ENCODE assay signal across 23 cellular contexts in genomic region chr17:57930239-57930638, GRCh38. TPM values are rescaled to one million over a fixed set of nuclear protein-coding genes. Genes with fewer than 3 reads are reported as not detected.
DNase-seq lines count a peak whose midpoint lies in the region; ATAC-seq and TF ChIP-seq lines count a peak whose summit lies in the region.
"Had no signal": no experiment of that assay in that cellular context is flagged by ENCODE, and none has a peak within 500 bp of the region (broad histone marks: within the 10 kb centered on the region; RNA-seq: fewer than 3 reads in every experiment).

No MANE protein-coding gene starts in this region.

- POLR2A ChIA-PET in HEK293 (lab: Yijun Ruan, JAX) = interaction anchor here (1.2 kb wide), 2 partner anchors 22 to 80 kb away, joined by 3 to 4 read pairs; partner anchors contain the start of gene MRPS23

- in situ Hi-C loops in gastrocnemius medialis (cut with MboI; ENCODE audit: low sequenced_read_pairs in 4 of 4) = no loop called here

- H3K27ac Mint-ChIP-seq in dendritic cell treated with granulocyte-macrophage colony-stimulating factor and Interleukin-4, amounts not matched to agents 40 ng/mL and 50 ng/mL, for 4 days = peak overlapping the region; percentile 72
- peak overlapping the region; percentile 39 for H3K27ac Mint-ChIP-seq in mesothelial cell of epicardium
- H3K27ac Mint-ChIP-seq: activated naive CD4-positive, alpha-beta T cell treated with anti-CD3 and anti-CD28 coated beads, Interleukin-2, amount 10 ng/mL, durations not matched to agents 7 days and 5 days; activated T-cell treated with anti-CD3 and anti-CD28 coated beads, Interleukin-2, amount 50 U/mL, for 72 hours; CD8-positive, alpha-beta memory T cell; immature natural killer cell had no signal

- ATAC-seq in gastrocnemius medialis (no peak), HG02870 (IDR thresholded peaks at IDR 0.05; ENCODE audit: unreplicated experiment) (no peak), HG02938 (IDR thresholded peaks at IDR 0.05; ENCODE audit: unreplicated experiment) (no peak)
- ATAC-seq: activated T-cell treated with anti-CD3 and anti-CD28 coated beads, Interleukin-2, amount 50 U/mL, for 72 hours; GM12878 had no signal

- H3K4me3 Mint-ChIP-seq in dendritic cell treated with granulocyte-macrophage colony-stimulating factor and Interleukin-4, amounts not matched to agents 40 ng/mL and 50 ng/mL, for 4 days = no peak overlapping the region
- H3K4me3 Mint-ChIP-seq in mesothelial cell of epicardium = no peak overlapping the region
- H3K4me3 Mint-ChIP-seq: activated naive CD4-positive, alpha-beta T cell treated with anti-CD3 and anti-CD28 coated beads, Interleukin-2, amount 10 ng/mL, durations not matched to agents 7 days and 5 days; activated T-cell treated with anti-CD3 and anti-CD28 coated beads, Interleukin-2, amount 50 U/mL, for 72 hours; CD8-positive, alpha-beta memory T cell; immature natural killer cell had no signal

- H3K4me3 ChIP-seq in HEK293 (ENCODE audit: low read depth, low read length) (no peak overlapping the region), gastrocnemius medialis (no peak overlapping the region)
- H3K4me3 ChIP-seq: GM12878, ovary, upper lobe of right lung had no signal

- no peaks in the 10 kb centered on the region for H3K27me3 ChIP-seq in gastrocnemius medialis
- H3K27me3 ChIP-seq: ovary, upper lobe of right lung had no signal

- DNase-seq in mesothelial cell of epicardium (ENCODE audit: low spot score in 2 of 2, unreplicated experiment in 2 of 2) (no peak), gastrocnemius medialis (no peak), hypothalamus (lab: John Stamatoyannopoulos, UW) (no peak)
- DNase-seq in stimulated activated CD4-positive, alpha-beta T cell treated with anti-CD3 and anti-CD28 coated beads, Interleukin-2, amount 100 ng/mL, for 48 hours = no peak
- DNase-seq: activated naive CD4-positive, alpha-beta T cell treated with anti-CD3 and anti-CD28 coated beads, Interleukin-2, amount 10 ng/mL, durations not matched to agents 7 days and 5 days; activated T-cell treated with anti-CD3 and anti-CD28 coated beads, Interleukin-2, amount 50 U/mL, for 72 hours; aorta; CD8-positive, alpha-beta memory T cell; cerebellar nuclear complex; DMS79; GOT3; immature natural killer cell; NCI-H1694 treated with DMSO at 0.1 percent for 48 hours; NCI-H446 treated with DMSO at 0.1 percent for 48 hours; NK-92 treated with Interleukin-12 subunit alpha and Interleukin-12 subunit beta, amount 100 ng/mL, for 24 hours; ovary; stimulated activated naive CD4-positive, alpha-beta T cell; upper lobe of right lung had no signal

- H3K36me3 Mint-ChIP-seq in dendritic cell treated with granulocyte-macrophage colony-stimulating factor and Interleukin-4, amounts not matched to agents 40 ng/mL and 50 ng/mL, for 4 days (ENCODE audit: low read depth) = peaks cover 23% of the 10 kb centered on the region
- no peaks in the 10 kb centered on the region for H3K36me3 Mint-ChIP-seq in mesothelial cell of epicardium
- H3K36me3 Mint-ChIP-seq: activated naive CD4-positive, alpha-beta T cell treated with anti-CD3 and anti-CD28 coated beads, Interleukin-2, amount 10 ng/mL, durations not matched to agents 7 days and 5 days; CD8-positive, alpha-beta memory T cell; immature natural killer cell had no signal

- CTCF ChIA-PET in HEK293 (lab: Yijun Ruan, JAX) = interaction anchor here (0.6 to 0.9 kb wide), 3 partner anchors 17 to 22 kb away, joined by 3 to 4 read pairs (median 3); no protein-coding TSS in a partner anchor

- H3K27me3 Mint-ChIP-seq in dendritic cell treated with granulocyte-macrophage colony-stimulating factor and Interleukin-4, amounts not matched to agents 40 ng/mL and 50 ng/mL, for 4 days = peaks cover 7% of the 10 kb centered on the region
- no peaks in the 10 kb centered on the region for H3K27me3 Mint-ChIP-seq in mesothelial cell of epicardium (ENCODE audit: low read depth)

- H3K4me1 Mint-ChIP-seq in dendritic cell treated with granulocyte-macrophage colony-stimulating factor and Interleukin-4, amounts not matched to agents 40 ng/mL and 50 ng/mL, for 4 days (ENCODE audit: low read depth) = peaks cover 48% of the 10 kb centered on the region
- H3K4me1 Mint-ChIP-seq in mesothelial cell of epicardium = peaks cover 51% of the 10 kb centered on the region
- H3K4me1 Mint-ChIP-seq: activated naive CD4-positive, alpha-beta T cell treated with anti-CD3 and anti-CD28 coated beads, Interleukin-2, amount 10 ng/mL, durations not matched to agents 7 days and 5 days; CD8-positive, alpha-beta memory T cell; immature natural killer cell had no signal

- H3K27ac ChIP-seq in HEK293 (ENCODE audit: extremely low read depth, low read depth, low read length) (no peak overlapping the region), gastrocnemius medialis (peak overlapping the region; percentile 69 to 87 (median 78))
- H3K27ac ChIP-seq: ovary, upper lobe of right lung had no signal

- no peak for TF ChIP-seq CTCF in HEK293 (tag by site-specific recombination; IDR thresholded peaks at IDR 0.05)
- TF ChIP-seq CTCF in mesothelial cell of epicardium (IDR thresholded peaks at IDR 0.05; ENCODE audit: unreplicated experiment) = no peak
- TF ChIP-seq CTCF in gastrocnemius medialis (IDR thresholded peaks at IDR 0.05 in 4 of 5, conservative IDR thresholded peaks at IDR 0.05 in 1 of 5) = no peak

- H3K4me1 ChIP-seq in HEK293 (ENCODE audit: control insufficient read depth, insufficient read depth, low read length) (peaks cover 24% of the 10 kb centered on the region), gastrocnemius medialis (peaks cover 83 to 93% of the 10 kb centered on the region in 2 donors)

- H3K9me3 ChIP-seq in HEK293 (ENCODE audit: control insufficient read depth, insufficient read depth, low read depth, low read length) = no peaks in the 10 kb centered on the region
- no peaks in the 10 kb centered on the region for H3K9me3 ChIP-seq in gastrocnemius medialis
- H3K9me3 ChIP-seq: ovary, upper lobe of right lung had no signal

- TF ChIP-seq POLR2A in gastrocnemius medialis (IDR thresholded peaks at IDR 0.05) = no peak

- intact Hi-C loops in dendritic cell treated with granulocyte-macrophage colony-stimulating factor and Interleukin-4, amounts not matched to agents 40 ng/mL and 50 ng/mL, for 4 days (cut with micrococcal nuclease) = no loop called here
- intact Hi-C loops in gastrocnemius medialis (cut with DNase I; ENCODE audit: low total_unique reads) = no loop called here

- H3K36me3 ChIP-seq in HEK293 (ENCODE audit: control insufficient read depth in 2 of 2, insufficient read depth in 1 of 2, low read length in 2 of 2) (no peaks in the 10 kb centered on the region), gastrocnemius medialis (no peaks in the 10 kb centered on the region)
- H3K36me3 ChIP-seq: ovary, upper lobe of right lung had no signal

- H3K9me3 Mint-ChIP-seq in dendritic cell treated with granulocyte-macrophage colony-stimulating factor and Interleukin-4, amounts not matched to agents 40 ng/mL and 50 ng/mL, for 4 days = no peaks in the 10 kb centered on the region
- no peaks in the 10 kb centered on the region for H3K9me3 Mint-ChIP-seq in mesothelial cell of epicardium
- H3K9me3 Mint-ChIP-seq: activated naive CD4-positive, alpha-beta T cell treated with anti-CD3 and anti-CD28 coated beads, Interleukin-2, amount 10 ng/mL, durations not matched to agents 7 days and 5 days; activated T-cell treated with anti-CD3 and anti-CD28 coated beads, Interleukin-2, amount 50 U/mL, for 72 hours; CD8-positive, alpha-beta memory T cell; immature natural killer cell had no signal

TF ChIP-seq in HEK293, 187 proteins besides CTCF, POLR2A, EP300 and RAD21:
- TF ChIP-seq ZBTB17 (tag by site-specific recombination; IDR thresholded peaks at IDR 0.05) (0 out of 2 replicates have a peak, but pooled peaks have one; percentile 31), ZNF292 (tag by site-specific recombination; IDR thresholded peaks at IDR 0.05; ENCODE audit: borderline replicate concordance, low read depth) (no peak)

RNA-seq across cellular contexts. Expression of gene CUEDC1, which starts 25.0 kb away (rescaled TPM):
- total RNA-seq in mesothelial cell of epicardium (37.0 to 38.7 TPM (median 37.8 TPM) in 3 replicates), gastrocnemius medialis (10 to 100 TPM; 31.2 to 43.9 (median 34.3) TPM)

RNA-seq across cellular contexts. Expression of gene VEZF1, which starts 57.8 kb away (rescaled TPM):
- total RNA-seq in mesothelial cell of epicardium (80.6 to 84.9 TPM (median 82.5 TPM) in 3 replicates), gastrocnemius medialis (100 to 1,000 TPM in 3 of 4 donors, 10 to 100 TPM in 1; 99.9 to 137 (median 106) TPM)
